ENCODE assay signal across 1 cellular context in the genomic region with DNA sequence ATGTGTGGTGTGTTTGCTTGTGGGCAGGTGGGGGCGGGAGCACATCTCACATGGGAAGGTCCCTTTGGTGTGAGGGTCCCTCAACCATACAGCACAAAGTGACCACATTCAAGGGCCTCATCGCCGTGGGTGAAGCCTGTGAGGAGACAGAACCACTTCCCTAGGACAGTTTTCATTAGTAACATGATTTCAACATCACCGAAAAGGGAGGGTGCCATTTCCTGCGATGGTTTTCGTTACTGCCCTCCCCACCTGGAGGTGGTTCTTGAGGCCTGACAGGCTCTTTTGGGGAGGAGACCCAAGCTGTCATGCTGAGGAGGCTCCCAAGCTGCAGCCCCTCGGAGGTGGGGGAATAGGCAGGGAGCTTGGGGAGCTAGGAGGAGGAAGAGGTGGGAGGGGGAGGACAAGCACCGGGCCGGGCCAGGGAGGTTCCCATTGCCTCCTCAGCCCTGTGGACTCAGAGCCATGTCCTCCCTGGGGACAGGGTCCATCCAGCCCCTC.
TF ChIP-seq lines count a peak whose summit lies in the region.

No MANE protein-coding gene starts in this region.

TF ChIP-seq in HepG2, 621 proteins besides CTCF, POLR2A, EP300 and RAD21:
- TF ChIP-seq ZBTB8A (CRISPR knock-in tag; IDR thresholded peaks at IDR 0.05; ENCODE audit: borderline replicate concordance, low read depth) = no peak
- no peak for TF ChIP-seq ZNF496 (CRISPR knock-in tag; IDR thresholded peaks at IDR 0.05; ENCODE audit: insufficient replicate concordance)
- 0 out of 2 replicates have a peak, but pooled peaks have one; percentile 23 for TF ChIP-seq CEBPB (IDR thresholded peaks at IDR 0.05; ENCODE audit: borderline replicate concordance, low read depth, low read length)
- TF ChIP-seq, protein P1, sequence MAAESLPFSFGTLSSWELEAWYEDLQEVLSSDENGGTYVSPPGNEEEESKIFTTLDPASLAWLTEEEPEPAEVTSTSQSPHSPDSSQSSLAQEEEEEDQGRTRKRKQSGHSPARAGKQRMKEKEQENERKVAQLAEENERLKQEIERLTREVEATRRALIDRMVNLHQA (CRISPR knock-in tag; IDR thresholded peaks at IDR 0.05) = no peak
- TF ChIP-seq GTF3A (CRISPR knock-in tag; conservative IDR thresholded peaks at IDR 0.05) = no peak
